1 cellular context compared by ENCODE assay signal in genomic region chr19:12705169-12705568, GRCh38.
TF ChIP-seq lines count a peak whose summit lies in the region.

No MANE protein-coding gene starts in this region.

TF ChIP-seq in IMR-90, 13 proteins besides CTCF, POLR2A, EP300 and RAD21:
- TF ChIP-seq RFX5 (IDR thresholded peaks at IDR 0.05; ENCODE audit: low read depth, low read length) (no peak), RCOR1 (IDR thresholded peaks at IDR 0.05; ENCODE audit: insufficient replicate concordance, low read length) (no peak), CHD1 (IDR thresholded peaks at IDR 0.05; ENCODE audit: low read depth, low read length) (no peak), ELK1 (IDR thresholded peaks at IDR 0.05; ENCODE audit: borderline replicate concordance, low read depth, low read length) (no peak), CEBPB (IDR thresholded peaks at IDR 0.05; ENCODE audit: low read depth, low read length) (no peak), NFE2L2 (IDR thresholded peaks at IDR 0.05; ENCODE audit: low read depth, low read length) (no peak), USF2 (IDR thresholded peaks at IDR 0.05; ENCODE audit: low read depth, low read length) (no peak), MAZ (IDR thresholded peaks at IDR 0.05; ENCODE audit: borderline replicate concordance, low read depth, low read length) (no peak), FOS (IDR thresholded peaks at IDR 0.05; ENCODE audit: low read depth, low read length) (no peak), SMC3 (IDR thresholded peaks at IDR 0.05; ENCODE audit: low read depth, low read length) (no peak), MAFK (IDR thresholded peaks at IDR 0.05; ENCODE audit: low read depth, low read length) (no peak), BHLHE40 (IDR thresholded peaks at IDR 0.05; ENCODE audit: low read depth, low read length) (no peak), MXI1 (IDR thresholded peaks at IDR 0.05; ENCODE audit: borderline replicate concordance, low read depth, low read length) (no peak)
